9 cellular contexts compared by ENCODE assay signal in the genomic region with DNA sequence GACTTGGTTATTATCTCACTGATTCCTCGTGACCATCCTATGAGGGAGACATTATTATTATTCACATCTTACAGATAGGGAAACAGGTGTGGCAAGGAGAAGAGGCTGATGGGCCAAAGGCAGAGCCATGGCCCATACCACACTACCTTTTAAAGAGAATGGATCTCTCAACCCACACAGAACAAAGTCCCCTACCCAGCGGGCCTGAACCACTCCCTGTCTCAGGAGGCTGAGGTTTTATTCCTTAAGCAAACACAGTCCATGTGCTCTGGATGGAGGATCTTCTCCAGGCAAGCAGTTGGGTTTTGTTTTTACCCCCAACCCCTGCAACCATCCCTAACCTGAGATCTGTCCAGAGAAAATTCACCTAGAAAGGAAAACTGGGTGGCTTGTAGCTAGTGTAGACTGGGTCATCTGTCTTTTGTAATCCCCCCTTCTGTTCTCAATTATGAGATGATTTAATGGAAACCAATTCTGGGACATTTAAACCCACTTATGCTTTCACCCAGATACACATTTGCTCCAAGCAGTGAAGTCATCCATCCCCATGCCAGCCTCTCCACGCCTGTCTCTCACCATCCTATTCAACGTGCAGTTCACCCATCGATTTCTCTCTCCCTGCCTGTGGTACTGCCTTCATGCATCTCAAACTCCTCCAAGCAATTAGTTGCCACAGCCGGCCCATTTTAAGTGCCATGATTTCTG. TPM values are rescaled to one million over a fixed set of nuclear protein-coding genes. Genes with fewer than 3 reads are reported as not detected.
DNase-seq lines count a peak whose midpoint lies in the region; ATAC-seq lines count a peak whose summit lies in the region.
"Had no signal": no experiment of that assay in that cellular context is flagged by ENCODE, and none has a peak within 500 bp of the region (broad histone marks: within the 10 kb centered on the region; RNA-seq: fewer than 3 reads in every experiment).

No MANE protein-coding gene starts in this region.

- H3K36me3 Mint-ChIP-seq in T-helper 1 cell treated with Interleukin-12 subunit alpha and Interleukin-12 subunit beta and Interleukin-4 antibody, amounts not matched to agents 30 μg/mL and 1 μg/mL, for 36 hours (ENCODE audit: low read depth), result peaks cover 60% of the 10 kb centered on the region
- peaks cover 23% of the 10 kb centered on the region for H3K36me3 Mint-ChIP-seq in stimulated activated memory B cell treated with anti-CD40 and anti-IgM and Interleukin-4, amounts not matched to agents 10 μg/mL and 1 μg/mL and 100 μg/mL, for 72 hours

- intact Hi-C loops in head of caudate nucleus (cut with DNase I), result loop anchor here (5.0 kb wide), 1 partner anchor 62 kb away; no protein-coding TSS in a partner anchor

- H3K9me3 Mint-ChIP-seq in T-helper 1 cell treated with Interleukin-12 subunit alpha and Interleukin-12 subunit beta and Interleukin-4 antibody, amounts not matched to agents 30 μg/mL and 1 μg/mL, for 36 hours, result no peaks in the 10 kb centered on the region
- H3K9me3 Mint-ChIP-seq in stimulated activated memory B cell treated with anti-CD40 and anti-IgM and Interleukin-4, amounts not matched to agents 10 μg/mL and 1 μg/mL and 100 μg/mL, for 72 hours, result no peaks in the 10 kb centered on the region

- DNase-seq in T-helper 1 cell (no peak), SJSA1 (ENCODE audit: low read depth in 1 of 2, low spot score in 2 of 2) (no peak), head of caudate nucleus (no peak), Ammon's horn (ENCODE audit: low spot score) (no peak)
- DNase-seq in stimulated activated CD4-positive, alpha-beta T cell treated with anti-CD3 and anti-CD28 coated beads, Interleukin-4, amount 100 ng/mL, for 1 hour, result no peak
- DNase-seq: effector CD4-positive, alpha-beta T cell had no signal

- H3K36me3 ChIP-seq in SJSA1 (peaks cover 64% of the 10 kb centered on the region), esophagus (ENCODE audit: control insufficient read depth in 2 of 2, insufficient read depth in 2 of 2, low read length in 1 of 2) (peaks cover 0 to 3% of the 10 kb centered on the region in 2 donors)

- H3K4me3 Mint-ChIP-seq in T-helper 1 cell treated with Interleukin-12 subunit alpha and Interleukin-12 subunit beta and Interleukin-4 antibody, amounts not matched to agents 30 μg/mL and 1 μg/mL, for 36 hours, result peak overlapping the region; percentile 82
- H3K4me3 Mint-ChIP-seq in stimulated activated memory B cell treated with anti-CD40 and anti-IgM and Interleukin-4, amounts not matched to agents 10 μg/mL and 1 μg/mL and 100 μg/mL, for 72 hours, result peak overlapping the region; percentile 72

- H3K27me3 ChIP-seq in SJSA1 (replicated peaks), result no peaks in the 10 kb centered on the region
- H3K27me3 ChIP-seq in esophagus (ENCODE audit: control insufficient read depth in 1 of 2, insufficient read depth in 2 of 2, low read length in 2 of 2), result no peaks in the 10 kb centered on the region

- no peaks in the 10 kb centered on the region for H3K27me3 Mint-ChIP-seq in T-helper 1 cell treated with Interleukin-12 subunit alpha and Interleukin-12 subunit beta and Interleukin-4 antibody, amounts not matched to agents 30 μg/mL and 1 μg/mL, for 36 hours (ENCODE audit: low read depth)
- peaks cover 13% of the 10 kb centered on the region for H3K27me3 Mint-ChIP-seq in stimulated activated memory B cell treated with anti-CD40 and anti-IgM and Interleukin-4, amounts not matched to agents 10 μg/mL and 1 μg/mL and 100 μg/mL, for 72 hours

- H3K4me3 ChIP-seq in SJSA1, result peak overlapping the region; percentile 50
- no peak overlapping the region for H3K4me3 ChIP-seq in esophagus (ENCODE audit: low read depth in 1 of 2, low read length in 2 of 2)

- ATAC-seq in stimulated activated memory B cell treated with anti-CD40 and anti-IgM and Interleukin-4, amounts not matched to agents 10 μg/mL and 1 μg/mL and 100 μg/mL, for 72 hours, result no peak

- H3K27ac ChIP-seq in SJSA1 (peak overlapping the region; percentile 97), esophagus (ENCODE audit: low read depth in 2 of 2, low read length in 1 of 2) (peak overlapping the region; percentile 96 to 98)

- peaks cover 34% of the 10 kb centered on the region for H3K4me1 ChIP-seq in SJSA1 (replicated peaks)
- H3K4me1 ChIP-seq in esophagus (ENCODE audit: control insufficient read depth in 2 of 2, insufficient read depth in 2 of 2, low read length in 1 of 2), result peaks cover 3 to 17% of the 10 kb centered on the region in 2 donors

- peak overlapping the region; percentile 89 for H3K27ac Mint-ChIP-seq in T-helper 1 cell treated with Interleukin-12 subunit alpha and Interleukin-12 subunit beta and Interleukin-4 antibody, amounts not matched to agents 30 μg/mL and 1 μg/mL, for 36 hours
- peak overlapping the region; percentile 82 for H3K27ac Mint-ChIP-seq in stimulated activated memory B cell treated with anti-CD40 and anti-IgM and Interleukin-4, amounts not matched to agents 10 μg/mL and 1 μg/mL and 100 μg/mL, for 72 hours

- H3K9me3 ChIP-seq in SJSA1 (replicated peaks) (no peaks in the 10 kb centered on the region), esophagus (ENCODE audit: control insufficient read depth in 2 of 2, insufficient read depth in 1 of 2, low read depth in 1 of 2, low read length in 1 of 2) (no peaks in the 10 kb centered on the region)

- WGBS in esophagus, 2 donors, result 65 to 67% methylated on average over 6 of the region's 6 CpGs

- peaks cover 67% of the 10 kb centered on the region for H3K4me1 Mint-ChIP-seq in T-helper 1 cell treated with Interleukin-12 subunit alpha and Interleukin-12 subunit beta and Interleukin-4 antibody, amounts not matched to agents 30 μg/mL and 1 μg/mL, for 36 hours (ENCODE audit: low read depth)
- peaks cover 55% of the 10 kb centered on the region for H3K4me1 Mint-ChIP-seq in stimulated activated memory B cell treated with anti-CD40 and anti-IgM and Interleukin-4, amounts not matched to agents 10 μg/mL and 1 μg/mL and 100 μg/mL, for 72 hours

RNA-seq across cellular contexts. Expression of gene PHF19, which starts 2.0 kb away (rescaled TPM):
- total RNA-seq in SJSA1 (2014; rRNA removed; shearing (Covaris generic)), result 68.3 and 69.6 TPM in 2 replicates
- 10 to 100 TPM; 22.3 to 28.8 TPM for polyA plus RNA-seq in esophagus

RNA-seq across cellular contexts. Expression of gene PSMD5, which starts 32.3 kb away (rescaled TPM):
- 17.1 and 30.3 TPM in 2 replicates for total RNA-seq in SJSA1 (2014; rRNA removed; shearing (Covaris generic))
- polyA plus RNA-seq in esophagus, result 10 to 100 TPM; 12.1 to 15.8 TPM

RNA-seq across cellular contexts. Expression of gene TRAF1, which starts 51.6 kb away (rescaled TPM):
- 0.13 and 1.7 TPM in 2 replicates for total RNA-seq in SJSA1 (2014; rRNA removed; shearing (Covaris generic))
- 1 to 10 TPM; 2.7 to 6.1 TPM for polyA plus RNA-seq in esophagus
